12 cellular contexts compared by ENCODE assay signal in the genomic region with DNA sequence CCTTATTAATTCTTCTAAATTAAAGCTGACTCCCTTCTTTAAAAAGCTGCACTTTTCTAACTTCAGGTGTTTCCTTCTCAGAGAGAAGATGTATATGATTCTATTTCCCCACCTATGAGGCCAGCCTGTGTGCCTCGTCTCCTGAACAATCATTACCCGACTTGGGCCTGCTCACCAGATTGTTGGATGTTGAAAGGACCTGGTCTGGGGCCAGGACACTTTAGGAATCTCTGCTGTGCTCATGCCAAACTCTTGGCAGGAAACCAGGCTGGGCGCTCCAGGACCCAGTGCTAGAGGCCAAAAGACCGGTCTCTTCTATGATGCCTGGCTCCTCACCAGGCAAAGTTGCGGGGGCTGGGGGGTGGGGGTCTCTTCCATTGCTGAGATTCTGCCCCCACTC. TPM values are rescaled to one million over a fixed set of nuclear protein-coding genes. Genes with fewer than 3 reads are reported as not detected.
A peak's percentile ranks its signal among the peaks of the same experiment; 100 is the strongest.
DNase-seq lines count a peak whose midpoint lies in the region; ATAC-seq and TF ChIP-seq lines count a peak whose summit lies in the region.
"Had no signal": no experiment of that assay in that cellular context is flagged by ENCODE, and none has a peak within 500 bp of the region (broad histone marks: within the 10 kb centered on the region; RNA-seq: fewer than 3 reads in every experiment).

No MANE protein-coding gene starts in this region.

- TF ChIP-seq CTCF in WTC11 (IDR thresholded peaks at IDR 0.05): no peak
- no peak for TF ChIP-seq CTCF in progenitor cell of endocrine pancreas (IDR thresholded peaks at IDR 0.05; ENCODE audit: unreplicated experiment)

- CTCF ChIA-PET in WTC11 (lab: Charles Lee): interaction anchor here (0.5 kb wide), 1 partner anchor 118 kb away, joined by 3 read pairs; the partner anchor contains the start of gene ACTRT3

- POLR2A ChIA-PET in WTC11 (lab: Charles Lee): no interaction called here

- H3K36me3 Mint-ChIP-seq in WTC11 (no peaks in the 10 kb centered on the region), progenitor cell of endocrine pancreas (ENCODE audit: insufficient read depth) (no peaks in the 10 kb centered on the region)
- no peaks in the 10 kb centered on the region for H3K36me3 Mint-ChIP-seq in activated T-cell treated with anti-CD3 and anti-CD28 coated beads, Interleukin-2, amount 50 U/mL, for 4 hours (ENCODE audit: insufficient read depth)

- H3K4me3 Mint-ChIP-seq in WTC11: no peak overlapping the region
- no peak overlapping the region for H3K4me3 Mint-ChIP-seq in progenitor cell of endocrine pancreas (ENCODE audit: low read depth)
- no peak overlapping the region for H3K4me3 Mint-ChIP-seq in activated T-cell treated with anti-CD3 and anti-CD28 coated beads, Interleukin-2, amount 50 U/mL, for 4 hours
- H3K4me3 Mint-ChIP-seq: dendritic cell treated with granulocyte-macrophage colony-stimulating factor and Interleukin-4, amounts not matched to agents 40 ng/mL and 50 ng/mL, for 4 days had no signal

- DNase-seq in EH (ENCODE audit: low read depth): peak; percentile 47
- DNase-seq in WTC11 (ENCODE audit: low spot score): no peak
- peak; percentile 80 for DNase-seq in Right ventricle myocardium superior
- peak; percentile 87 for DNase-seq in posterior vena cava (ENCODE audit: low spot score)
- DNase-seq in progenitor cell of endocrine pancreas (ENCODE audit: low spot score, unreplicated experiment): no peak
- DNase-seq in activated T-cell treated with anti-CD3 and anti-CD28 coated beads, Interleukin-2, amount 50 U/mL, for 4 hours: no peak
- DNase-seq in foreskin melanocyte: no peak
- no peak for DNase-seq in DMS153 treated with DMSO at 0.1 percent for 48 hours (lab: John Stamatoyannopoulos, UW; ENCODE audit: unreplicated experiment)
- DNase-seq: NCI-H345, T-helper 1 cell had no signal

- H3K4me1 Mint-ChIP-seq in WTC11 (peaks cover 12% of the 10 kb centered on the region), progenitor cell of endocrine pancreas (ENCODE audit: low read depth) (no peaks in the 10 kb centered on the region)
- no peaks in the 10 kb centered on the region for H3K4me1 Mint-ChIP-seq in activated T-cell treated with anti-CD3 and anti-CD28 coated beads, Interleukin-2, amount 50 U/mL, for 4 hours (ENCODE audit: low read depth)

- H3K27me3 Mint-ChIP-seq in WTC11 (ENCODE audit: low read depth) (no peaks in the 10 kb centered on the region), progenitor cell of endocrine pancreas (no peaks in the 10 kb centered on the region)
- H3K27me3 Mint-ChIP-seq in activated T-cell treated with anti-CD3 and anti-CD28 coated beads, Interleukin-2, amount 50 U/mL, for 4 hours (ENCODE audit: low read depth): no peaks in the 10 kb centered on the region

- peak; percentile 69 for ATAC-seq in WTC11
- ATAC-seq in Right ventricle myocardium superior (ENCODE audit: poor library complexity): peak; percentile 100
- no peak for ATAC-seq in activated T-cell treated with anti-CD3 and anti-CD28 coated beads, Interleukin-2, amount 50 U/mL, for 4 hours

- H3K27ac Mint-ChIP-seq in WTC11 (peak overlapping the region; percentile 59; the same call in 1 of the 2 replicates), progenitor cell of endocrine pancreas (no peak overlapping the region)
- H3K27ac Mint-ChIP-seq: dendritic cell treated with granulocyte-macrophage colony-stimulating factor and Interleukin-4, amounts not matched to agents 40 ng/mL and 50 ng/mL, for 4 days had no signal

- peaks cover 3% of the 10 kb centered on the region; the same call in 1 of the 2 replicates for H3K9me3 Mint-ChIP-seq in WTC11
- no peaks in the 10 kb centered on the region for H3K9me3 Mint-ChIP-seq in progenitor cell of endocrine pancreas (ENCODE audit: low read depth)
- no peaks in the 10 kb centered on the region for H3K9me3 Mint-ChIP-seq in activated T-cell treated with anti-CD3 and anti-CD28 coated beads, Interleukin-2, amount 50 U/mL, for 4 hours
- H3K9me3 Mint-ChIP-seq: dendritic cell treated with granulocyte-macrophage colony-stimulating factor and Interleukin-4, amounts not matched to agents 40 ng/mL and 50 ng/mL, for 4 days had no signal

- intact Hi-C loops in Right ventricle myocardium superior (cut with DNase I): no loop called here
- intact Hi-C loops in posterior vena cava (cut with DNase I): no loop called here

TF ChIP-seq in WTC11, 78 proteins besides CTCF, POLR2A, EP300 and RAD21 (continues in another document):
- no peak for TF ChIP-seq NR3C1 (CRISPR knock-in tag; conservative IDR thresholded peaks at IDR 0.05; ENCODE audit: low read depth)
- TF ChIP-seq MYBL2 (CRISPR knock-in tag; IDR thresholded peaks at IDR 0.05): no peak
- TF ChIP-seq GABPB1 (CRISPR knock-in tag; IDR thresholded peaks at IDR 0.05): no peak
- TF ChIP-seq, protein P1, sequence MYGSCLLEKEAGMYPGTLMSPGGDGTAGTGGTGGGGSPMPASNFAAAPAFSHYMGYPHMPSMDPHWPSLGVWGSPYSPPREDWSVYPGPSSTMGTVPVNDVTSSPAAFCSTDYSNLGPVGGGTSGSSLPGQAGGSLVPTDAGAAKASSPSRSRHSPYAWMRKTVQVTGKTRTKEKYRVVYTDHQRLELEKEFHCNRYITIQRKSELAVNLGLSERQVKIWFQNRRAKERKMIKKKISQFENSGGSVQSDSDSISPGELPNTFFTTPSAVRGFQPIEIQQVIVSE (CRISPR knock-in tag; IDR thresholded peaks at IDR 0.05; ENCODE audit: borderline replicate concordance): no peak
- no peak for TF ChIP-seq E2F5 (CRISPR knock-in tag; IDR thresholded peaks at IDR 0.05)
- no peak for TF ChIP-seq ZNF671 (CRISPR knock-in tag; IDR thresholded peaks at IDR 0.05)
- no peak for TF ChIP-seq GTF2I (CRISPR knock-in tag; conservative IDR thresholded peaks at IDR 0.05)
- no peak for TF ChIP-seq ZMAT4 (CRISPR knock-in tag; IDR thresholded peaks at IDR 0.05)
- no peak for TF ChIP-seq NFE2L1 (CRISPR knock-in tag; IDR thresholded peaks at IDR 0.05)
- TF ChIP-seq ZNF232 (CRISPR knock-in tag; IDR thresholded peaks at IDR 0.05): no peak
- TF ChIP-seq, protein P2, sequence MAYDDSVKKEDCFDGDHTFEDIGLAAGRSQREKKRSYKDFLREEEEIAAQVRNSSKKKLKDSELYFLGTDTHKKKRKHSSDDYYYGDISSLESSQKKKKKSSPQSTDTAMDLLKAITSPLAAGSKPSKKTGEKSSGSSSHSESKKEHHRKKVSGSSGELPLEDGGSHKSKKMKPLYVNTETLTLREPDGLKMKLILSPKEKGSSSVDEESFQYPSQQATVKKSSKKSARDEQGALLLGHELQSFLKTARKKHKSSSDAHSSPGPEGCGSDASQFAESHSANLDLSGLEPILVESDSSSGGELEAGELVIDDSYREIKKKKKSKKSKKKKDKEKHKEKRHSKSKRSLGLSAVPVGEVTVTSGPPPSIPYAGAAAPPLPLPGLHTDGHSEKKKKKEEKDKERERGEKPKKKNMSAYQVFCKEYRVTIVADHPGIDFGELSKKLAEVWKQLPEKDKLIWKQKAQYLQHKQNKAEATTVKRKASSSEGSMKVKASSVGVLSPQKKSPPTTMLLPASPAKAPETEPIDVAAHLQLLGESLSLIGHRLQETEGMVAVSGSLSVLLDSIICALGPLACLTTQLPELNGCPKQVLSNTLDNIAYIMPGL (CRISPR knock-in tag; IDR thresholded peaks at IDR 0.05): no peak
- TF ChIP-seq TEAD1 (CRISPR knock-in tag; IDR thresholded peaks at IDR 0.05): no peak
- no peak for TF ChIP-seq CBFB (CRISPR knock-in tag; IDR thresholded peaks at IDR 0.05; ENCODE audit: low read depth)
- TF ChIP-seq JAZF1 (CRISPR knock-in tag; IDR thresholded peaks at IDR 0.05): no peak
- no peak for TF ChIP-seq FOXP4 (CRISPR knock-in tag; IDR thresholded peaks at IDR 0.05)

RNA-seq across cellular contexts. Expression of gene LRRC31, which starts 16.9 kb away (rescaled TPM):
- total RNA-seq in WTC11 (2021): not detected in 3 replicates
- not detected for total RNA-seq in Right ventricle myocardium superior
- total RNA-seq in posterior vena cava: not detected
- total RNA-seq in progenitor cell of endocrine pancreas: 0.67 and 1.2 TPM in 2 replicates
- not detected for total RNA-seq in activated T-cell treated with anti-CD3 and anti-CD28 coated beads, Interleukin-2, amount 50 U/mL, for 4 hours

RNA-seq across cellular contexts. Expression of gene SAMD7, which starts 24.7 kb away (rescaled TPM):
- total RNA-seq in WTC11 (2021) (not detected in 3 replicates), Right ventricle myocardium superior (not detected), posterior vena cava (not detected), progenitor cell of endocrine pancreas (not detected in 2 replicates)
- not detected for total RNA-seq in activated T-cell treated with anti-CD3 and anti-CD28 coated beads, Interleukin-2, amount 50 U/mL, for 4 hours
- total RNA-seq: subcutaneous adipose tissue had no signal

Comparison
In these comparisons a context has a peak if more than half of its experiments do, and no peak if none do; other contexts are left out.
1. DNase-seq: peak in EH (single experiment), Right ventricle myocardium superior (single experiment) and posterior vena cava (single experiment); none in WTC11 (single experiment), progenitor cell of endocrine pancreas (single experiment), activated T-cell treated with anti-CD3 and anti-CD28 coated beads, Interleukin-2, amount 50 U/mL, for 4 hours (single experiment), foreskin melanocyte (single experiment) and DMS153 treated with DMSO at 0.1 percent for 48 hours (single experiment).
2. ATAC-seq: peak in WTC11 (single experiment) and Right ventricle myocardium superior (single experiment); none in activated T-cell treated with anti-CD3 and anti-CD28 coated beads, Interleukin-2, amount 50 U/mL, for 4 hours (0 of 2).